ENCODE assay signal across 15 cellular contexts in the genomic region with DNA sequence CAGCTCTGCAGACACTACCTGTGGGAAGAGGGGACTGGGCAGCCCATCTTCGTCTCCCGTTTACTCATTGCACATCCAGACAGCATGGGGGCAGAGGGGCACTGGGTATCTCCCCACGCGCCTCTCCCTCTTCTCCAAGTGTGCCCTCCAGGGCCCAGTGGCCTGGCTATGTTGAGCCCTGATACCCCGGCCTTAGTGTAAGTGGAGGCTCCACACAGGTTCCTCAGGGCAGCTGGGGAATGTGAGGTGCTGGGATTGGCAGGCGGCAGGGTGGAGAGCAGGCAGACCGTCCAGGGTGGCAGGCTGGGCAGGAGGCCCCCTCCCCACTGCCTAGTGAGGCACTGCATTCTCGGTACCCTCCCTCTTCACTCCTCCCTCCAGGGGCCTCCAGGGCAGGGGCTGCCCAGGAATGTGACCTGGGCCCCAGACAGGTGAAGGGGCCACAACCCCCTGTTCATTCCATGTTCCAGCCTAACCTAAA. TPM values are rescaled to one million over a fixed set of nuclear protein-coding genes. Genes with fewer than 3 reads are reported as not detected.
DNase-seq lines count a peak whose midpoint lies in the region; ATAC-seq, FAIRE-seq and TF ChIP-seq lines count a peak whose summit lies in the region.
"Had no signal": no experiment of that assay in that cellular context is flagged by ENCODE, and none has a peak within 500 bp of the region (broad histone marks: within the 10 kb centered on the region; RNA-seq: fewer than 3 reads in every experiment).

No MANE protein-coding gene starts in this region.

- no peak overlapping the region for H3K4me3 Mint-ChIP-seq in Caco-2 (ENCODE audit: unreplicated experiment)
- H3K4me3 Mint-ChIP-seq in CD4-positive, alpha-beta T cell, result no peak overlapping the region

- DNase-seq in Caco-2 (peak; percentile 30 to 47), caudate nucleus (lab: John Stamatoyannopoulos, UW) (no peak), HepG2 (ENCODE audit: low spot score) (no peak), OCI-M1 (lab: John Stamatoyannopoulos, UW) (no peak), GM13977 (ENCODE audit: low spot score) (no peak), MM.1S (no peak)
- no peak for DNase-seq in CD4-positive, alpha-beta T cell
- DNase-seq: activated CD4-positive, alpha-beta T cell treated with anti-CD3 and anti-CD28 coated beads for 4 hours; activated T-cell treated with anti-CD3 and anti-CD28 coated beads, Interleukin-2, amount 50 U/mL, for 48 hours; DMS79 treated with DMSO at 0.1 percent for 48 hours; GOT3; stimulated activated CD4-positive, alpha-beta T cell treated with anti-CD3 and anti-CD28 coated beads, Interleukin-12 subunit alpha, Interleukin-12 subunit beta, amount 100 ng/mL, for 4 hours; T-helper 1 cell had no signal

- H3K4me2 ChIP-seq in HepG2 (ENCODE audit: low read depth, low read length) (peak overlapping the region; percentile 47), MM.1S (ENCODE audit: low read depth, low read length) (no peak overlapping the region)

- H3K79me2 ChIP-seq in HepG2 (ENCODE audit: insufficient read depth, low read length), result no peaks in the 10 kb centered on the region
- no peaks in the 10 kb centered on the region for H3K79me2 ChIP-seq in MM.1S (ENCODE audit: low read length)

- ATAC-seq in HepG2, result no peak
- no peak for ATAC-seq in CD4-positive, alpha-beta T cell (ENCODE audit: poor library complexity)
- ATAC-seq: mucosa of descending colon had no signal

- in situ Hi-C loops in HepG2 (cut with HindIII; ENCODE audit: extremely low pct_ligation_motif_present, low pct_unique_long_range_greater_than_20kb), result loop anchor here (5.0 kb wide), 1 partner anchor 201 kb away; no protein-coding TSS in a partner anchor
- in situ Hi-C loops in GM13977 (cut with MboI; ENCODE audit: low pct_unique_long_range_greater_than_20kb, low sequenced_read_pairs, unreplicated experiment), result loop anchor here (25.0 kb wide), 1 partner anchor 211 kb away; no protein-coding TSS in a partner anchor

- no peaks in the 10 kb centered on the region for H4K20me1 ChIP-seq in HepG2 (ENCODE audit: insufficient read depth, low read length)
- no peaks in the 10 kb centered on the region for H4K20me1 ChIP-seq in MM.1S (ENCODE audit: insufficient read depth, low read length)

- TF ChIP-seq EP300 in HepG2 (IDR thresholded peaks at IDR 0.05; ENCODE audit: low read depth in 2 of 2, low read length in 2 of 2) (no peak), HepG2 (CRISPR knock-in tag; IDR thresholded peaks at IDR 0.05; ENCODE audit: borderline replicate concordance) (no peak)

- H3K4me1 ChIP-seq in Caco-2, result peaks cover 67% of the 10 kb centered on the region
- peaks cover 96% of the 10 kb centered on the region for H3K4me1 ChIP-seq in HepG2 (ENCODE audit: insufficient read depth, low read length)
- H3K4me1 ChIP-seq in skeletal muscle tissue (ENCODE audit: control insufficient read depth in 3 of 3, insufficient read depth in 3 of 3, low read length in 3 of 3), result peaks cover 59 to 74% (median 72%) of the 10 kb centered on the region in 3 donors
- H3K4me1 ChIP-seq in MM.1S (ENCODE audit: low read length), result no peaks in the 10 kb centered on the region

- no peaks in the 10 kb centered on the region for H3K9me3 Mint-ChIP-seq in Caco-2 (ENCODE audit: unreplicated experiment)
- no peaks in the 10 kb centered on the region for H3K9me3 Mint-ChIP-seq in CD4-positive, alpha-beta T cell

- peaks cover 69% of the 10 kb centered on the region for H3K4me1 Mint-ChIP-seq in Caco-2 (ENCODE audit: low read depth, unreplicated experiment)
- H3K4me1 Mint-ChIP-seq in CD4-positive, alpha-beta T cell (ENCODE audit: low read depth), result peaks cover 6% of the 10 kb centered on the region

- POLR2A ChIA-PET in Caco-2 (lab: Charles Lee) (interaction anchor here (0.6 kb wide), 1 partner anchor 10 kb away, joined by 4 read pairs; no protein-coding TSS in a partner anchor), HepG2 (lab: Yijun Ruan, JAX) (interaction anchor here (0.5 to 1.8 kb wide), 10 partner anchors 8 to 688 kb away, joined by 3 to 15 read pairs (median 4); a partner anchor contains a TSS)
- POLR2A ChIA-PET in CD4-positive, alpha-beta T cell (lab: Charles Lee), result no interaction called here

- no peaks in the 10 kb centered on the region for H3K9me2 ChIP-seq in MM.1S (replicated peaks; ENCODE audit: insufficient read depth, low read length)

- BruUV-seq in Caco-2 (replicated peaks; lab: Mats Ljungman, UMichigan), result no TSS peak
- no TSS peak for BruUV-seq in HepG2 (replicated peaks; lab: Mats Ljungman, UMichigan)

- H3F3A ChIP-seq in MM.1S (ENCODE audit: insufficient read depth, low read length), result no peaks in the 10 kb centered on the region

- TF ChIP-seq CTCF in Caco-2 (IDR thresholded peaks at IDR 0.05; ENCODE audit: insufficient read depth in 1 of 2, low read depth in 1 of 2, low read length in 1 of 2, severe bottlenecking in 1 of 2, unreplicated experiment in 1 of 2), result no peak
- no peak for TF ChIP-seq CTCF in HepG2 (CRISPR knock-in tag; IDR thresholded peaks at IDR 0.05)
- no peak for TF ChIP-seq CTCF in CD4-positive, alpha-beta T cell (IDR thresholded peaks at IDR 0.05)
- no peak for TF ChIP-seq CTCF in GM13977 (IDR thresholded peaks at IDR 0.05; ENCODE audit: extremely low read depth, insufficient read depth, missing control alignments)
- no peak for TF ChIP-seq CTCF in MM.1S (IDR thresholded peaks at IDR 0.05; ENCODE audit: low read length)

- H3K4me3 ChIP-seq in Caco-2 (ENCODE audit: low read depth, low read length) (no peak overlapping the region), HepG2 (replicated peaks in 1 of 3; ENCODE audit: insufficient read depth in 1 of 3, low read depth in 2 of 3, low read length in 3 of 3) (peak overlapping the region in 1 of 3 experiments; percentile 22; a peak in 1 of 6 replicates), skeletal muscle tissue (ENCODE audit: low read length in 3 of 3) (no peak overlapping the region), MM.1S (ENCODE audit: low read length) (no peak overlapping the region)
- H3K4me3 ChIP-seq: mucosa of descending colon had no signal

- H2AFZ ChIP-seq in HepG2 (ENCODE audit: low read length) (no peak overlapping the region), MM.1S (ENCODE audit: low read length) (no peak overlapping the region)

- H3K27ac Mint-ChIP-seq in Caco-2 (ENCODE audit: unreplicated experiment), result peak overlapping the region; percentile 90
- no peak overlapping the region for H3K27ac Mint-ChIP-seq in CD4-positive, alpha-beta T cell

- TF ChIP-seq RAD21 in HepG2 (CRISPR knock-in tag; IDR thresholded peaks at IDR 0.05), result no peak

- no peaks in the 10 kb centered on the region for H3K27me3 ChIP-seq in Caco-2 (replicated peaks; ENCODE audit: control insufficient read depth, insufficient read depth, low read length)
- no peaks in the 10 kb centered on the region for H3K27me3 ChIP-seq in HepG2 (ENCODE audit: control insufficient read depth in 1 of 2, insufficient read depth in 2 of 2, low read length in 2 of 2)
- H3K27me3 ChIP-seq in skeletal muscle tissue (ENCODE audit: control insufficient read depth in 3 of 3, insufficient read depth in 3 of 3, low read length in 3 of 3), result no peaks in the 10 kb centered on the region
- no peaks in the 10 kb centered on the region for H3K27me3 ChIP-seq in CD4-positive, alpha-beta T cell (ENCODE audit: control insufficient read depth, insufficient read depth, low read length)
- no peaks in the 10 kb centered on the region for H3K27me3 ChIP-seq in MM.1S (replicated peaks; ENCODE audit: insufficient read depth, low read length)

- H3K36me3 Mint-ChIP-seq in Caco-2 (ENCODE audit: insufficient read depth, unreplicated experiment), result peaks cover 26% of the 10 kb centered on the region
- H3K36me3 Mint-ChIP-seq in CD4-positive, alpha-beta T cell (ENCODE audit: low read depth), result no peaks in the 10 kb centered on the region

- H3K27me3 Mint-ChIP-seq in Caco-2 (ENCODE audit: insufficient read depth, unreplicated experiment), result no peaks in the 10 kb centered on the region
- peaks cover 3% of the 10 kb centered on the region for H3K27me3 Mint-ChIP-seq in CD4-positive, alpha-beta T cell

- no peak for TF ChIP-seq POLR2A in HepG2 (IDR thresholded peaks at IDR 0.05; ENCODE audit: insufficient read depth in 1 of 2, low read depth in 2 of 2, low read length in 2 of 2)

- H3K27ac ChIP-seq in caudate nucleus (ENCODE audit: low read depth, low read length) (peak overlapping the region; percentile 44), HepG2 (ENCODE audit: extremely low read length, insufficient read depth, low read length) (peak overlapping the region; percentile 71), skeletal muscle tissue (ENCODE audit: low read depth, low read length) (peak overlapping the region; percentile 92), MM.1S (ENCODE audit: low read length) (no peak overlapping the region)
- no peak overlapping the region for H3K27ac ChIP-seq in CD4-positive, alpha-beta T cell (ENCODE audit: low read depth, low read length)

- intact Hi-C loops in Caco-2 (cut with micrococcal nuclease; ENCODE audit: unreplicated experiment), result no loop called here
- intact Hi-C loops in HepG2 (cut with micrococcal nuclease; ENCODE audit: unreplicated experiment), result no loop called here
- intact Hi-C loops in CD4-positive, alpha-beta T cell (cut with DNase I, micrococcal nuclease), result no loop called here

- WGBS in HepG2 (ENCODE audit: low lambda C conversion rate), result 69% methylated on average over 7 of the region's 8 CpGs

- FAIRE-seq in HepG2 (lab: Jason Lieb, UNC), result no peak

- H3K9ac ChIP-seq in HepG2 (ENCODE audit: insufficient read depth, low read depth, low read length) (peak overlapping the region; percentile 33), skeletal muscle tissue (ENCODE audit: low read depth in 1 of 3, low read length in 3 of 3) (peak overlapping the region in 1 of 3 donors; percentile 73), MM.1S (ENCODE audit: low read length) (no peak overlapping the region)

- no peaks in the 10 kb centered on the region for H3K9me3 ChIP-seq in Caco-2
- H3K9me3 ChIP-seq in HepG2 (ENCODE audit: low read length), result no peaks in the 10 kb centered on the region
- no peaks in the 10 kb centered on the region for H3K9me3 ChIP-seq in skeletal muscle tissue (ENCODE audit: control insufficient read depth in 3 of 3, low read length in 3 of 3)
- H3K9me3 ChIP-seq in CD4-positive, alpha-beta T cell (ENCODE audit: control insufficient read depth, low read length), result no peaks in the 10 kb centered on the region
- H3K9me3 ChIP-seq in MM.1S (replicated peaks; ENCODE audit: insufficient read depth, low read length), result no peaks in the 10 kb centered on the region
- H3K9me3 ChIP-seq: mucosa of descending colon had no signal

- H3K36me3 ChIP-seq in Caco-2 (ENCODE audit: control insufficient read depth, insufficient read depth, low read length), result peaks cover 1% of the 10 kb centered on the region; the same call in 1 of the 2 replicates
- peaks cover 4 to 5% of the 10 kb centered on the region in 2 experiments; a peak in 3 of 5 replicates for H3K36me3 ChIP-seq in HepG2 (replicated peaks in 1 of 2; ENCODE audit: control insufficient read depth in 1 of 2, insufficient read depth in 2 of 2, low read length in 2 of 2)
- H3K36me3 ChIP-seq in skeletal muscle tissue (ENCODE audit: control insufficient read depth in 3 of 3, insufficient read depth in 3 of 3, low read length in 3 of 3), result peaks cover 10 to 29% (median 19%) of the 10 kb centered on the region in 3 donors
- H3K36me3 ChIP-seq in MM.1S (replicated peaks; ENCODE audit: insufficient read depth, low read length), result no peaks in the 10 kb centered on the region

- CTCF ChIA-PET in Caco-2 (lab: Charles Lee), result interaction anchor here (0.8 to 0.9 kb wide), 3 partner anchors 18 to 94 kb away, joined by 3 read pairs; a partner anchor contains a TSS
- CTCF ChIA-PET in HepG2 (lab: Yijun Ruan, JAX; ENCODE audit: low intra/inter-chr PET ratio, low total read pairs), result interaction anchor here (1.3 kb wide), 1 partner anchor 200 kb away, joined by 3 read pairs; no protein-coding TSS in a partner anchor
- CTCF ChIA-PET in CD4-positive, alpha-beta T cell (lab: Charles Lee), result interaction anchor here (0.6 kb wide), 1 partner anchor 75 kb away, joined by 3 read pairs; no protein-coding TSS in a partner anchor

RNA-seq across cellular contexts. Expression of a gene that starts 13.2 kb away (rescaled TPM):
- total RNA-seq in Caco-2 (2022) (28.7 and 29.2 TPM in 2 replicates), HepG2 (2016; rRNA removed; fragmentation: Illumina TruSeq; extraction: Trizol) (13.1 and 40.1 TPM in 2 replicates), skeletal muscle tissue (14.1 TPM)
- total RNA-seq in HepG2 (2016; cell fraction: cytosol; rRNA removed; fragmentation: Illumina TruSeq; extraction: Trizol; ENCODE audit: low read depth), result 11.7 and 11.8 TPM in 2 replicates
- 11.6 and 40.3 TPM in 2 replicates for total RNA-seq in HepG2 (2016; cell fraction: insoluble cytoplasmic fraction; rRNA removed; fragmentation: Illumina TruSeq; extraction: Trizol)
- 16.4 and 17.9 TPM in 2 replicates for total RNA-seq in HepG2 (2016; cell fraction: membrane; rRNA removed; fragmentation: Illumina TruSeq; extraction: Trizol)
- total RNA-seq in HepG2 (2016; cell fraction: nucleus; rRNA removed; fragmentation: Illumina TruSeq; extraction: Trizol), result 46.8 and 52.2 TPM in 2 replicates
- 28.2 and 29.4 TPM in 2 replicates for polyA plus RNA-seq in HepG2 (2011; rRNA removed)
- 19.2 and 36.3 TPM in 2 replicates for polyA plus RNA-seq in HepG2 (2011; cell fraction: cytosol; rRNA removed)
- 76.6 and 98.9 TPM in 2 replicates for polyA plus RNA-seq in HepG2 (2011; cell fraction: nucleus; rRNA removed)
- 20.7 and 21.0 TPM in 2 replicates for polyA plus RNA-seq in HepG2 (2012)
- 8.0 and 8.6 TPM in 2 replicates for polyA plus RNA-seq in HepG2 (2016; cell fraction: cytosol; fragmentation: Illumina TruSeq; extraction: Trizol; ENCODE audit: low read depth)
- polyA plus RNA-seq in HepG2 (2016; cell fraction: insoluble cytoplasmic fraction; fragmentation: Illumina TruSeq; extraction: Trizol; ENCODE audit: low read depth), result 12.0 and 16.4 TPM in 2 replicates
- polyA plus RNA-seq in HepG2 (2016; cell fraction: membrane; fragmentation: Illumina TruSeq; extraction: Trizol; ENCODE audit: low read depth), result 11.8 and 12.2 TPM in 2 replicates
- polyA plus RNA-seq in HepG2 (2016; cell fraction: nucleus; fragmentation: Illumina TruSeq; extraction: Trizol; ENCODE audit: insufficient read depth, low read depth), result 83.1 and 85.8 TPM in 2 replicates
- polyA minus RNA-seq in HepG2 (2011; rRNA and poly(A)+ RNA removed; ENCODE audit: low replicate concordance), result 23.9 and 52.5 TPM in 2 replicates
- polyA minus RNA-seq in HepG2 (2011; cell fraction: cytosol; rRNA and poly(A)+ RNA removed), result 17.1 and 17.5 TPM in 2 replicates
- polyA minus RNA-seq in HepG2 (2011; cell fraction: nucleus; rRNA and poly(A)+ RNA removed), result 31.7 and 32.4 TPM in 2 replicates
- total RNA-seq in CD4-positive, alpha-beta T cell, result 1 to 10 TPM; 7.8 TPM

RNA-seq across cellular contexts. Expression of a gene that starts 29.9 kb away (rescaled TPM):
- total RNA-seq in Caco-2 (2022), result 2.3 and 4.0 TPM in 2 replicates
- total RNA-seq in HepG2 (2016; rRNA removed; fragmentation: Illumina TruSeq; extraction: Trizol), result 0.77 and 0.93 TPM in 2 replicates
- total RNA-seq in HepG2 (2016; cell fraction: cytosol; rRNA removed; fragmentation: Illumina TruSeq; extraction: Trizol; ENCODE audit: low read depth), result 0.88 and 1.6 TPM in 2 replicates
- 1.00 and 1.1 TPM in 2 replicates for total RNA-seq in HepG2 (2016; cell fraction: insoluble cytoplasmic fraction; rRNA removed; fragmentation: Illumina TruSeq; extraction: Trizol)
- 0.71 and 0.90 TPM in 2 replicates for total RNA-seq in HepG2 (2016; cell fraction: membrane; rRNA removed; fragmentation: Illumina TruSeq; extraction: Trizol)
- 0.53 and 1.1 TPM in 2 replicates for total RNA-seq in HepG2 (2016; cell fraction: nucleus; rRNA removed; fragmentation: Illumina TruSeq; extraction: Trizol)
- polyA plus RNA-seq in HepG2 (2011; rRNA removed), result 0.34 and 0.54 TPM in 2 replicates
- 0.22 and 0.75 TPM in 2 replicates for polyA plus RNA-seq in HepG2 (2011; cell fraction: cytosol; rRNA removed)
- 2.1 and 2.9 TPM in 2 replicates for polyA plus RNA-seq in HepG2 (2011; cell fraction: nucleus; rRNA removed)
- 3.1 and 4.6 TPM in 2 replicates for polyA plus RNA-seq in HepG2 (2012)
- 0.66 and 0.93 TPM in 2 replicates for polyA plus RNA-seq in HepG2 (2016; cell fraction: cytosol; fragmentation: Illumina TruSeq; extraction: Trizol; ENCODE audit: low read depth)
- polyA plus RNA-seq in HepG2 (2016; cell fraction: insoluble cytoplasmic fraction; fragmentation: Illumina TruSeq; extraction: Trizol; ENCODE audit: low read depth), result 0.40 and 0.55 TPM in 2 replicates
- 0.49 TPM in 2 replicates for polyA plus RNA-seq in HepG2 (2016; cell fraction: membrane; fragmentation: Illumina TruSeq; extraction: Trizol; ENCODE audit: low read depth)
- polyA plus RNA-seq in HepG2 (2016; cell fraction: nucleus; fragmentation: Illumina TruSeq; extraction: Trizol; ENCODE audit: insufficient read depth, low read depth), result 1.3 and 1.4 TPM in 2 replicates
- polyA minus RNA-seq in HepG2 (2011; rRNA and poly(A)+ RNA removed; ENCODE audit: low replicate concordance), result 0.94 and 1.4 TPM in 2 replicates
- 0.62 and 0.89 TPM in 2 replicates for polyA minus RNA-seq in HepG2 (2011; cell fraction: cytosol; rRNA and poly(A)+ RNA removed)
- polyA minus RNA-seq in HepG2 (2011; cell fraction: nucleus; rRNA and poly(A)+ RNA removed), result 1.2 and 1.3 TPM in 2 replicates
- total RNA-seq in skeletal muscle tissue, result 1.6 TPM
- under 1 TPM; 0.80 to 0.81 TPM for total RNA-seq in CD4-positive, alpha-beta T cell

RNA-seq across cellular contexts. Expression of a gene that starts 39.1 kb away (rescaled TPM):
- total RNA-seq in Caco-2 (2022) (128 and 138 TPM in 2 replicates), HepG2 (2016; rRNA removed; fragmentation: Illumina TruSeq; extraction: Trizol) (90.7 and 115 TPM in 2 replicates), skeletal muscle tissue (6.3 TPM)
- total RNA-seq in HepG2 (2016; cell fraction: cytosol; rRNA removed; fragmentation: Illumina TruSeq; extraction: Trizol; ENCODE audit: low read depth), result 22.2 and 24.7 TPM in 2 replicates
- total RNA-seq in HepG2 (2016; cell fraction: insoluble cytoplasmic fraction; rRNA removed; fragmentation: Illumina TruSeq; extraction: Trizol), result 99.1 and 105 TPM in 2 replicates
- total RNA-seq in HepG2 (2016; cell fraction: membrane; rRNA removed; fragmentation: Illumina TruSeq; extraction: Trizol), result 64.5 and 68.5 TPM in 2 replicates
- 102 and 126 TPM in 2 replicates for total RNA-seq in HepG2 (2016; cell fraction: nucleus; rRNA removed; fragmentation: Illumina TruSeq; extraction: Trizol)
- 125 and 158 TPM in 2 replicates for polyA plus RNA-seq in HepG2 (2011; rRNA removed)
- 60.6 and 76.3 TPM in 2 replicates for polyA plus RNA-seq in HepG2 (2011; cell fraction: cytosol; rRNA removed)
- 464 and 551 TPM in 2 replicates for polyA plus RNA-seq in HepG2 (2011; cell fraction: nucleus; rRNA removed)
- 189 and 231 TPM in 2 replicates for polyA plus RNA-seq in HepG2 (2012)
- 24.2 and 25.6 TPM in 2 replicates for polyA plus RNA-seq in HepG2 (2016; cell fraction: cytosol; fragmentation: Illumina TruSeq; extraction: Trizol; ENCODE audit: low read depth)
- 120 and 149 TPM in 2 replicates for polyA plus RNA-seq in HepG2 (2016; cell fraction: insoluble cytoplasmic fraction; fragmentation: Illumina TruSeq; extraction: Trizol; ENCODE audit: low read depth)
- 59.9 and 61.3 TPM in 2 replicates for polyA plus RNA-seq in HepG2 (2016; cell fraction: membrane; fragmentation: Illumina TruSeq; extraction: Trizol; ENCODE audit: low read depth)
- 256 and 260 TPM in 2 replicates for polyA plus RNA-seq in HepG2 (2016; cell fraction: nucleus; fragmentation: Illumina TruSeq; extraction: Trizol; ENCODE audit: insufficient read depth, low read depth)
- 127 and 141 TPM in 2 replicates for polyA minus RNA-seq in HepG2 (2011; rRNA and poly(A)+ RNA removed; ENCODE audit: low replicate concordance)
- polyA minus RNA-seq in HepG2 (2011; cell fraction: cytosol; rRNA and poly(A)+ RNA removed), result 69.1 and 69.4 TPM in 2 replicates
- polyA minus RNA-seq in HepG2 (2011; cell fraction: nucleus; rRNA and poly(A)+ RNA removed), result 69.1 and 80.1 TPM in 2 replicates
- 10 to 100 TPM; 37.8 to 40.7 TPM for total RNA-seq in CD4-positive, alpha-beta T cell

RNA-seq across cellular contexts. Expression of a gene that starts 44.1 kb away (rescaled TPM):
- total RNA-seq in Caco-2 (2022) (37.5 and 41.2 TPM in 2 replicates), HepG2 (2016; rRNA removed; fragmentation: Illumina TruSeq; extraction: Trizol) (38.9 and 40.2 TPM in 2 replicates), skeletal muscle tissue (21.9 TPM)
- 28.0 and 30.5 TPM in 2 replicates for total RNA-seq in HepG2 (2016; cell fraction: cytosol; rRNA removed; fragmentation: Illumina TruSeq; extraction: Trizol; ENCODE audit: low read depth)
- 37.2 and 39.5 TPM in 2 replicates for total RNA-seq in HepG2 (2016; cell fraction: insoluble cytoplasmic fraction; rRNA removed; fragmentation: Illumina TruSeq; extraction: Trizol)
- 34.6 and 39.3 TPM in 2 replicates for total RNA-seq in HepG2 (2016; cell fraction: membrane; rRNA removed; fragmentation: Illumina TruSeq; extraction: Trizol)
- 34.5 and 44.1 TPM in 2 replicates for total RNA-seq in HepG2 (2016; cell fraction: nucleus; rRNA removed; fragmentation: Illumina TruSeq; extraction: Trizol)
- polyA plus RNA-seq in HepG2 (2011; rRNA removed), result 74.4 and 85.4 TPM in 2 replicates
- 53.2 and 55.1 TPM in 2 replicates for polyA plus RNA-seq in HepG2 (2011; cell fraction: cytosol; rRNA removed)
- 173 and 195 TPM in 2 replicates for polyA plus RNA-seq in HepG2 (2011; cell fraction: nucleus; rRNA removed)
- 41.9 and 49.7 TPM in 2 replicates for polyA plus RNA-seq in HepG2 (2012)
- 14.9 and 18.6 TPM in 2 replicates for polyA plus RNA-seq in HepG2 (2016; cell fraction: cytosol; fragmentation: Illumina TruSeq; extraction: Trizol; ENCODE audit: low read depth)
- 55.1 and 57.7 TPM in 2 replicates for polyA plus RNA-seq in HepG2 (2016; cell fraction: insoluble cytoplasmic fraction; fragmentation: Illumina TruSeq; extraction: Trizol; ENCODE audit: low read depth)
- polyA plus RNA-seq in HepG2 (2016; cell fraction: membrane; fragmentation: Illumina TruSeq; extraction: Trizol; ENCODE audit: low read depth), result 24.6 and 25.0 TPM in 2 replicates
- 99.9 and 109 TPM in 2 replicates for polyA plus RNA-seq in HepG2 (2016; cell fraction: nucleus; fragmentation: Illumina TruSeq; extraction: Trizol; ENCODE audit: insufficient read depth, low read depth)
- polyA minus RNA-seq in HepG2 (2011; rRNA and poly(A)+ RNA removed; ENCODE audit: low replicate concordance), result 81.6 and 104 TPM in 2 replicates
- polyA minus RNA-seq in HepG2 (2011; cell fraction: cytosol; rRNA and poly(A)+ RNA removed), result 29.7 and 33.3 TPM in 2 replicates
- 50.6 and 76.5 TPM in 2 replicates for polyA minus RNA-seq in HepG2 (2011; cell fraction: nucleus; rRNA and poly(A)+ RNA removed)
- 10 to 100 TPM; 29.2 to 32.1 TPM for total RNA-seq in CD4-positive, alpha-beta T cell

RNA-seq across cellular contexts. Expression of a gene that starts 54.7 kb away (rescaled TPM):
- 24.7 and 25.2 TPM in 2 replicates for total RNA-seq in Caco-2 (2022)
- total RNA-seq in HepG2 (2016; rRNA removed; fragmentation: Illumina TruSeq; extraction: Trizol), result 20.1 and 22.4 TPM in 2 replicates
- total RNA-seq in HepG2 (2016; cell fraction: cytosol; rRNA removed; fragmentation: Illumina TruSeq; extraction: Trizol; ENCODE audit: low read depth), result 25.7 and 27.1 TPM in 2 replicates
- 19.5 and 23.7 TPM in 2 replicates for total RNA-seq in HepG2 (2016; cell fraction: insoluble cytoplasmic fraction; rRNA removed; fragmentation: Illumina TruSeq; extraction: Trizol)
- total RNA-seq in HepG2 (2016; cell fraction: membrane; rRNA removed; fragmentation: Illumina TruSeq; extraction: Trizol), result 36.3 and 38.4 TPM in 2 replicates
- 19.9 and 24.0 TPM in 2 replicates for total RNA-seq in HepG2 (2016; cell fraction: nucleus; rRNA removed; fragmentation: Illumina TruSeq; extraction: Trizol)
- 5.5 and 6.5 TPM in 2 replicates for polyA plus RNA-seq in HepG2 (2011; rRNA removed)
- 3.1 and 3.3 TPM in 2 replicates for polyA plus RNA-seq in HepG2 (2011; cell fraction: cytosol; rRNA removed)
- 15.1 and 18.7 TPM in 2 replicates for polyA plus RNA-seq in HepG2 (2011; cell fraction: nucleus; rRNA removed)
- polyA plus RNA-seq in HepG2 (2012), result 6.5 and 8.5 TPM in 2 replicates
- polyA plus RNA-seq in HepG2 (2016; cell fraction: cytosol; fragmentation: Illumina TruSeq; extraction: Trizol; ENCODE audit: low read depth), result 36.9 and 41.0 TPM in 2 replicates
- 31.0 and 31.1 TPM in 2 replicates for polyA plus RNA-seq in HepG2 (2016; cell fraction: insoluble cytoplasmic fraction; fragmentation: Illumina TruSeq; extraction: Trizol; ENCODE audit: low read depth)
- polyA plus RNA-seq in HepG2 (2016; cell fraction: membrane; fragmentation: Illumina TruSeq; extraction: Trizol; ENCODE audit: low read depth), result 41.0 and 42.1 TPM in 2 replicates
- 56.5 and 60.1 TPM in 2 replicates for polyA plus RNA-seq in HepG2 (2016; cell fraction: nucleus; fragmentation: Illumina TruSeq; extraction: Trizol; ENCODE audit: insufficient read depth, low read depth)
- polyA minus RNA-seq in HepG2 (2011; rRNA and poly(A)+ RNA removed; ENCODE audit: low replicate concordance), result 2.7 and 15.4 TPM in 2 replicates
- polyA minus RNA-seq in HepG2 (2011; cell fraction: cytosol; rRNA and poly(A)+ RNA removed), result 1.6 and 2.4 TPM in 2 replicates
- polyA minus RNA-seq in HepG2 (2011; cell fraction: nucleus; rRNA and poly(A)+ RNA removed), result 9.1 and 9.4 TPM in 2 replicates
- total RNA-seq in skeletal muscle tissue, result 2.1 TPM
- 1 to 10 TPM; 2.6 to 3.4 TPM for total RNA-seq in CD4-positive, alpha-beta T cell

Comparison
In these comparisons a context has a peak if more than half of its experiments do, and no peak if none do; other contexts are left out.
1. DNase-seq: peak in Caco-2 (2 of 2); none in caudate nucleus (0 of 61), HepG2 (single experiment), OCI-M1 (single experiment), CD4-positive, alpha-beta T cell (0 of 10), GM13977 (single experiment) and MM.1S (single experiment).
2. H3K27ac ChIP-seq: peak in caudate nucleus (single experiment), HepG2 (single experiment) and skeletal muscle tissue (single experiment); none in CD4-positive, alpha-beta T cell (single experiment) and MM.1S (single experiment).